Comparison of ENCODE assay signal across 1 cellular context in genomic region chr11:13143486-13144297, GRCh38.
TF ChIP-seq lines count a peak whose summit lies in the region.

No MANE protein-coding gene starts in this region.

TF ChIP-seq in A549, 52 proteins besides CTCF, POLR2A, EP300 and RAD21 (continued from another document):
- TF ChIP-seq, protein P1, sequence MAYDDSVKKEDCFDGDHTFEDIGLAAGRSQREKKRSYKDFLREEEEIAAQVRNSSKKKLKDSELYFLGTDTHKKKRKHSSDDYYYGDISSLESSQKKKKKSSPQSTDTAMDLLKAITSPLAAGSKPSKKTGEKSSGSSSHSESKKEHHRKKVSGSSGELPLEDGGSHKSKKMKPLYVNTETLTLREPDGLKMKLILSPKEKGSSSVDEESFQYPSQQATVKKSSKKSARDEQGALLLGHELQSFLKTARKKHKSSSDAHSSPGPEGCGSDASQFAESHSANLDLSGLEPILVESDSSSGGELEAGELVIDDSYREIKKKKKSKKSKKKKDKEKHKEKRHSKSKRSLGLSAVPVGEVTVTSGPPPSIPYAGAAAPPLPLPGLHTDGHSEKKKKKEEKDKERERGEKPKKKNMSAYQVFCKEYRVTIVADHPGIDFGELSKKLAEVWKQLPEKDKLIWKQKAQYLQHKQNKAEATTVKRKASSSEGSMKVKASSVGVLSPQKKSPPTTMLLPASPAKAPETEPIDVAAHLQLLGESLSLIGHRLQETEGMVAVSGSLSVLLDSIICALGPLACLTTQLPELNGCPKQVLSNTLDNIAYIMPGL (CRISPR knock-in tag; IDR thresholded peaks at IDR 0.05; ENCODE audit: borderline replicate concordance): no peak
- no peak for TF ChIP-seq SMC3 (IDR thresholded peaks at IDR 0.05)
- no peak for TF ChIP-seq BCL3 (IDR thresholded peaks at IDR 0.05)
- TF ChIP-seq, protein P2, sequence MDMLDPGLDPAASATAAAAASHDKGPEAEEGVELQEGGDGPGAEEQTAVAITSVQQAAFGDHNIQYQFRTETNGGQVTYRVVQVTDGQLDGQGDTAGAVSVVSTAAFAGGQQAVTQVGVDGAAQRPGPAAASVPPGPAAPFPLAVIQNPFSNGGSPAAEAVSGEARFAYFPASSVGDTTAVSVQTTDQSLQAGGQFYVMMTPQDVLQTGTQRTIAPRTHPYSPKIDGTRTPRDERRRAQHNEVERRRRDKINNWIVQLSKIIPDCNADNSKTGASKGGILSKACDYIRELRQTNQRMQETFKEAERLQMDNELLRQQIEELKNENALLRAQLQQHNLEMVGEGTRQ (IDR thresholded peaks at IDR 0.05): no peak
- no peak for TF ChIP-seq FOSL2 (IDR thresholded peaks at IDR 0.05)
- no peak for TF ChIP-seq FOSL2 (CRISPR knock-in tag; IDR thresholded peaks at IDR 0.05)
- TF ChIP-seq ATOH8 (CRISPR knock-in tag; IDR thresholded peaks at IDR 0.05; ENCODE audit: low read depth): no peak
- no peak for TF ChIP-seq CEBPB (IDR thresholded peaks at IDR 0.05)
- TF ChIP-seq SREBF2 (IDR thresholded peaks at IDR 0.05): no peak
- TF ChIP-seq RFX5 (IDR thresholded peaks at IDR 0.05): no peak
- TF ChIP-seq KDM5A (IDR thresholded peaks at IDR 0.05): no peak
- no peak for TF ChIP-seq PHF8 (IDR thresholded peaks at IDR 0.05; ENCODE audit: borderline replicate concordance, low read depth)
- no peak for TF ChIP-seq ZFP36 (IDR thresholded peaks at IDR 0.05; ENCODE audit: borderline replicate concordance, partially characterized antibody)
- TF ChIP-seq, protein P3, sequence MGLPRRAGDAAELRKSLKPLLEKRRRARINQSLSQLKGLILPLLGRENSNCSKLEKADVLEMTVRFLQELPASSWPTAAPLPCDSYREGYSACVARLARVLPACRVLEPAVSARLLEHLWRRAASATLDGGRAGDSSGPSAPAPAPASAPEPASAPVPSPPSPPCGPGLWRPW (IDR thresholded peaks at IDR 0.05): no peak
- no peak for TF ChIP-seq CHD2 (IDR thresholded peaks at IDR 0.05; ENCODE audit: low read length, partially characterized antibody)
- no peak for TF ChIP-seq KDM1A (IDR thresholded peaks at IDR 0.05; ENCODE audit: low read depth)
